17 cellular contexts compared by ENCODE assay signal in genomic region chr1:159879977-159880376, GRCh38. TPM values are rescaled to one million over a fixed set of nuclear protein-coding genes. Genes with fewer than 3 reads are reported as not detected.
A peak's percentile ranks its signal among the peaks of the same experiment; 100 is the strongest.
DNase-seq lines count a peak whose midpoint lies in the region; ATAC-seq and TF ChIP-seq lines count a peak whose summit lies in the region.
"Had no signal": no experiment of that assay in that cellular context is flagged by ENCODE, and none has a peak within 500 bp of the region (broad histone marks: within the 10 kb centered on the region; RNA-seq: fewer than 3 reads in every experiment).

No MANE protein-coding gene starts in this region.

- no peaks in the 10 kb centered on the region for H3K79me2 ChIP-seq in osteoblast (ENCODE audit: insufficient read depth, low read length)
- H3K79me2 ChIP-seq: parathyroid adenoma had no signal

- H3K36me3 ChIP-seq in osteoblast (ENCODE audit: insufficient read depth, low read length): no peaks in the 10 kb centered on the region
- H3K36me3 ChIP-seq: stomach had no signal

- no peak for ATAC-seq in GM21423 (IDR thresholded peaks at IDR 0.05; ENCODE audit: unreplicated experiment)

- H2AFZ ChIP-seq in osteoblast (ENCODE audit: low read length): peak overlapping the region; percentile 44
- H2AFZ ChIP-seq: parathyroid adenoma had no signal

- H3K27ac ChIP-seq in osteoblast (ENCODE audit: low read depth, low read length): peak overlapping the region; percentile 57
- H3K27ac ChIP-seq: parathyroid adenoma, stomach had no signal

- H4K20me1 ChIP-seq in osteoblast (ENCODE audit: insufficient read depth, low read length): no peaks in the 10 kb centered on the region

- H3K27me3 ChIP-seq in osteoblast (ENCODE audit: insufficient read depth, low read length): no peaks in the 10 kb centered on the region
- H3K27me3 ChIP-seq: stomach had no signal

- H3K4me3 ChIP-seq in choroid plexus epithelial cell (ENCODE audit: low read depth, low read length) (no peak overlapping the region), osteoblast (ENCODE audit: insufficient read depth, low read length) (no peak overlapping the region)
- H3K4me3 ChIP-seq: stomach had no signal

- TF ChIP-seq CTCF in choroid plexus epithelial cell (conservative IDR thresholded peaks at IDR 0.05; ENCODE audit: low read depth, low read length) (no peak), osteoblast (IDR thresholded peaks at IDR 0.05; ENCODE audit: extremely low read depth, low read depth, low read length) (no peak)

- H3K4me2 ChIP-seq in osteoblast (ENCODE audit: insufficient read depth, low read length): peak overlapping the region; percentile 34

- peaks cover 31% of the 10 kb centered on the region for H3K4me1 ChIP-seq in osteoblast (ENCODE audit: insufficient read depth, low read length)

- DNase-seq in GM04504 (ENCODE audit: low read depth): peak; percentile 60
- DNase-seq in NOMO-1 (lab: John Stamatoyannopoulos, UW; ENCODE audit: unreplicated experiment in 2 of 2): peak; percentile 85 to 89
- DNase-seq in choroid plexus epithelial cell (ENCODE audit: low read depth): peak; percentile 86
- peak; percentile 87 for DNase-seq in osteoblast (ENCODE audit: insufficient read length, low spot score, missing footprints)
- no peak for DNase-seq in DMS53 treated with DMSO at 0.1 percent for 48 hours (lab: John Stamatoyannopoulos, UW; ENCODE audit: unreplicated experiment)
- no peak for DNase-seq in NCI-H1048 (lab: John Stamatoyannopoulos, UW)
- DNase-seq in activated CD8-positive, alpha-beta memory T cell treated with anti-CD3 and anti-CD28 coated beads, Interleukin-2, amount 50 U/mL, for 48 hours: no peak
- DNase-seq: activated effector memory CD4-positive, alpha-beta T cell treated with Interleukin-2 at 50 U/mL for 16 hours; foreskin melanocyte; GDM1; NCI-H2171; SHP77 treated with DMSO at 0.1 percent for 48 hours; stimulated activated CD4-positive, alpha-beta T cell treated with anti-CD3 and anti-CD28 coated beads, Interleukin-4, amount 100 ng/mL, for 1 hour; stomach had no signal

- no peaks in the 10 kb centered on the region for H3K9me3 ChIP-seq in osteoblast (ENCODE audit: low read depth, low read length)
- H3K9me3 ChIP-seq: stomach had no signal

RNA-seq across cellular contexts. Expression of gene VSIG8, which starts 17.5 kb away (rescaled TPM):
- not detected in 2 replicates for total RNA-seq in osteoblast

RNA-seq across cellular contexts. Expression of gene CFAP45, which starts 20.0 kb away (rescaled TPM):
- total RNA-seq in osteoblast: 0.29 and 0.36 TPM in 2 replicates
- total RNA-seq: liver had no signal

RNA-seq across cellular contexts. Expression of gene TAGLN2, which starts 45.3 kb away (rescaled TPM):
- 156 and 159 TPM in 2 replicates for total RNA-seq in osteoblast

RNA-seq across cellular contexts. Expression of gene SLAMF8, which starts 53.3 kb away (rescaled TPM):
- total RNA-seq in osteoblast: under 0.01 and 0.36 TPM in 2 replicates

Comparison
In these comparisons a context has a peak if more than half of its experiments do, and no peak if none do; other contexts are left out.
1. DNase-seq: peak in GM04504 (single experiment), NOMO-1 (2 of 2), choroid plexus epithelial cell (single experiment) and osteoblast (single experiment); none in DMS53 treated with DMSO at 0.1 percent for 48 hours (single experiment), NCI-H1048 (single experiment) and activated CD8-positive, alpha-beta memory T cell treated with anti-CD3 and anti-CD28 coated beads, Interleukin-2, amount 50 U/mL, for 48 hours (single experiment).